In genomic region chrX:154544885-154545284, GRCh38 we compare ENCODE assay signal across 1 cellular context.
TF ChIP-seq lines count a peak whose summit lies in the region.

No MANE protein-coding gene starts in this region.

TF ChIP-seq in IMR-90, 13 proteins besides CTCF, POLR2A, EP300 and RAD21 (continued from another document):
- TF ChIP-seq SMC3 (IDR thresholded peaks at IDR 0.05; ENCODE audit: low read depth, low read length) (no peak), MXI1 (IDR thresholded peaks at IDR 0.05; ENCODE audit: borderline replicate concordance, low read depth, low read length) (no peak), MAZ (IDR thresholded peaks at IDR 0.05; ENCODE audit: borderline replicate concordance, low read depth, low read length) (no peak)
